ENCODE assay signal across 2 cellular contexts in the genomic region with DNA sequence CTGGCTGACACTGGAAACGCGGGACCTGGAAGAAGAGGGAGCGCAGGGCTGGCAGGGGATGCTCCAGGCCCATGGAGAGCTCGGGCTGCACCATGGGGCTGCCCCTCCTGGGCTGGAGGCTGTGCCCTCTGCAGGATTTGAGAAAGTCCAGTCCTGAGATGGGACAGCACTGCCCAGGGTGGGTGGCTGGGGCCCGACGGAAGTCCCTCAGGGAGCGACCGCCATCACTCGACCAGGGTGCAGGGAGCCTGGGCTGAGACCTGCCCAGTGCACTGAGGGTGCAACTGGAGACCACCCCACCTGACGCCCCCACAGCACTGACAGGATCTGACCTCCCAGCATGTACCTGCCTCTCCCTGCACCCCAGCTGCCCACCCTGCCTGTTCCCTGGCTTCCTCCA. TPM values are rescaled to one million over a fixed set of nuclear protein-coding genes. Genes with fewer than 3 reads are reported as not detected.
"Had no signal": no experiment of that assay in that cellular context is flagged by ENCODE, and none has a peak within 500 bp of the region (broad histone marks: within the 10 kb centered on the region; RNA-seq: fewer than 3 reads in every experiment).

No MANE protein-coding gene starts in this region.

RNA-seq across cellular contexts. Expression of gene SPATA31C1, which starts 7.1 kb away (rescaled TPM):
- total RNA-seq: G401, GM12878 had no signal
- polyA plus RNA-seq: GM12878 had no signal

RNA-seq across cellular contexts. Expression of gene SPATA31E1, which starts 42.2 kb away (rescaled TPM):
- total RNA-seq: G401, GM12878 had no signal
- polyA plus RNA-seq: GM12878 had no signal
